16 cellular contexts compared by ENCODE assay signal in the genomic region with DNA sequence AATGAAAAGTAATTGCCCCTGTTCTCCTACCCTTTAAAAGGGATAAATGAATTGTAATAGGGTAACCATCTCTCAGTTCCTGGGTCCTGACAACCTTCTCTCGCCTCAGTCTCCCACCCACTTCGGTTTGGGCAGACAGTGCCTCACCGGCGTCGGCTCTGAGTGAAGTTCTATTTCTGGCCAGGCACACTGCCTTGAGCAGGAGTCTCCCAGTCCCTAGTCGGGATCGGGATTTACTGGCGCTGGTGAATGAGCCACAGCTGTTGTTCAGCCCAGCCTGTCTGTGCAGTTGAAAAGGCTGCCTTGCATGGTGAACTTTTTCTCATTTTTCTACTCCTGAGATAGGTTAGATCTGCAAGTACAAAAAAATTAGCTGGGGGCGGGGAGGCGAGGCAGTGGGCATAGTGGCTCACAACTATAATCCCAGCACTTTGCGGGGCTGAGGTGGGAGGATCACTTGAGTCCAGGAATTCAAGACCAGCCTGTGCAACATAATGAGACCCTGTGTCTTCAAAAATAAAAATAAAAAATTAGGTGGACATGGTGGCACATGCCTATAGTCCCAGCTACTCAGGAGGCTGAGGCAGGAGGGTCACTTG. TPM values are rescaled to one million over a fixed set of nuclear protein-coding genes. Genes with fewer than 3 reads are reported as not detected.
DNase-seq lines count a peak whose midpoint lies in the region; ATAC-seq and TF ChIP-seq lines count a peak whose summit lies in the region.
"Had no signal": no experiment of that assay in that cellular context is flagged by ENCODE, and none has a peak within 500 bp of the region (broad histone marks: within the 10 kb centered on the region; RNA-seq: fewer than 3 reads in every experiment).

No MANE protein-coding gene starts in this region.

- H2AFZ ChIP-seq in neural progenitor cell (replicated peaks), result no peak overlapping the region

- H3K9me3 ChIP-seq in neural progenitor cell (ENCODE audit: low read depth) (no peaks in the 10 kb centered on the region), aorta (ENCODE audit: control insufficient read depth, low read length) (no peaks in the 10 kb centered on the region)

- H3K27me3 Mint-ChIP-seq in stimulated activated naive CD8-positive, alpha-beta T cell treated with anti-CD3 and anti-CD28 coated beads, Interleukin-15, Interleukin-2, amounts not matched to agents 100 ng/mL and 50 ng/mL, for 24 hours, result no peaks in the 10 kb centered on the region
- no peaks in the 10 kb centered on the region for H3K27me3 Mint-ChIP-seq in stimulated activated naive CD8-positive, alpha-beta T cell treated with anti-CD3 and anti-CD28 coated beads, Interleukin-15, amount 100 ng/mL, for 72 hours
- no peaks in the 10 kb centered on the region for H3K27me3 Mint-ChIP-seq in neural progenitor cell (ENCODE audit: insufficient read depth, low read depth)

- H4K20me1 ChIP-seq in neural progenitor cell (ENCODE audit: low read depth), result peaks cover 13% of the 10 kb centered on the region

- no peak for TF ChIP-seq CTCF in neural progenitor cell (IDR thresholded peaks at IDR 0.05)

- H3K9me3 Mint-ChIP-seq in stimulated activated naive CD8-positive, alpha-beta T cell treated with anti-CD3 and anti-CD28 coated beads, Interleukin-15, Interleukin-2, amounts not matched to agents 100 ng/mL and 50 ng/mL, for 24 hours, result no peaks in the 10 kb centered on the region
- no peaks in the 10 kb centered on the region for H3K9me3 Mint-ChIP-seq in stimulated activated naive CD8-positive, alpha-beta T cell treated with anti-CD3 and anti-CD28 coated beads, Interleukin-15, amount 100 ng/mL, for 72 hours
- no peaks in the 10 kb centered on the region for H3K9me3 Mint-ChIP-seq in neural progenitor cell
- H3K9me3 Mint-ChIP-seq: natural killer cell had no signal

- H3F3A ChIP-seq in neural progenitor cell (ENCODE audit: low read depth), result no peaks in the 10 kb centered on the region

- 10 to 14% methylated on average over 11 of the region's 11 CpGs for WGBS in aorta, 2 donors

- H3K4me1 ChIP-seq in neural progenitor cell, result no peaks in the 10 kb centered on the region
- H3K4me1 ChIP-seq in aorta (ENCODE audit: control insufficient read depth in 1 of 2, insufficient read depth in 2 of 2, low read length in 2 of 2), result no peaks in the 10 kb centered on the region

- no peak for DNase-seq in stimulated activated naive CD8-positive, alpha-beta T cell treated with anti-CD3 and anti-CD28 coated beads, Interleukin-15, amount 100 ng/mL, for 72 hours
- peak; percentile 68 for DNase-seq in Right ventricle myocardium superior
- DNase-seq in neural progenitor cell (ENCODE audit: low spot score), result no peak
- DNase-seq in aorta, result peak; percentile 68 to 81
- no peak for DNase-seq in iPS-NIHi11 (ENCODE audit: low spot score)
- DNase-seq in kidney tubule cell (ENCODE audit: low spot score), result no peak
- no peak for DNase-seq in NCI-H1417 (lab: John Stamatoyannopoulos, UW)
- DNase-seq: activated naive CD4-positive, alpha-beta T cell; cerebellar nuclear complex; DMS53; natural killer cell; T-helper 2 cell had no signal

- H3K36me3 Mint-ChIP-seq in stimulated activated naive CD8-positive, alpha-beta T cell treated with anti-CD3 and anti-CD28 coated beads, Interleukin-15, Interleukin-2, amounts not matched to agents 100 ng/mL and 50 ng/mL, for 24 hours (ENCODE audit: low read depth), result peaks cover 21% of the 10 kb centered on the region
- H3K36me3 Mint-ChIP-seq in neural progenitor cell, result peaks cover 20% of the 10 kb centered on the region
- H3K36me3 Mint-ChIP-seq: natural killer cell had no signal

- H3K27ac ChIP-seq in neural progenitor cell (no peak overlapping the region), aorta (ENCODE audit: low read depth in 1 of 2, low read length in 2 of 2) (no peak overlapping the region)

- H3K4me3 Mint-ChIP-seq in stimulated activated naive CD8-positive, alpha-beta T cell treated with anti-CD3 and anti-CD28 coated beads, Interleukin-15, Interleukin-2, amounts not matched to agents 100 ng/mL and 50 ng/mL, for 24 hours, result no peak overlapping the region
- no peak overlapping the region for H3K4me3 Mint-ChIP-seq in stimulated activated naive CD8-positive, alpha-beta T cell treated with anti-CD3 and anti-CD28 coated beads, Interleukin-15, amount 100 ng/mL, for 72 hours
- no peak overlapping the region for H3K4me3 Mint-ChIP-seq in neural progenitor cell
- H3K4me3 Mint-ChIP-seq: natural killer cell had no signal

- peaks cover 85% of the 10 kb centered on the region for H3K79me2 ChIP-seq in neural progenitor cell (ENCODE audit: low read depth)

- H3K27ac Mint-ChIP-seq in stimulated activated naive CD8-positive, alpha-beta T cell treated with anti-CD3 and anti-CD28 coated beads, Interleukin-15, Interleukin-2, amounts not matched to agents 100 ng/mL and 50 ng/mL, for 24 hours, result peak overlapping the region; percentile 26
- H3K27ac Mint-ChIP-seq in stimulated activated naive CD8-positive, alpha-beta T cell treated with anti-CD3 and anti-CD28 coated beads, Interleukin-15, amount 100 ng/mL, for 72 hours, result peak overlapping the region in 1 of 2 donors; percentile 81
- H3K27ac Mint-ChIP-seq in neural progenitor cell, result no peak overlapping the region
- H3K27ac Mint-ChIP-seq: natural killer cell had no signal

- no peaks in the 10 kb centered on the region for H3K27me3 ChIP-seq in neural progenitor cell
- no peaks in the 10 kb centered on the region for H3K27me3 ChIP-seq in aorta (ENCODE audit: control insufficient read depth in 1 of 2, insufficient read depth in 2 of 2, low read length in 1 of 2)

- intact Hi-C loops in Right ventricle myocardium superior (cut with DNase I) (no loop called here), aorta (cut with DNase I) (no loop called here)

- no peak for ATAC-seq in stimulated activated naive CD8-positive, alpha-beta T cell treated with anti-CD3 and anti-CD28 coated beads, Interleukin-15, amount 100 ng/mL, for 72 hours
- ATAC-seq in Right ventricle myocardium superior (ENCODE audit: poor library complexity), result peak; percentile 90
- ATAC-seq in aorta (ENCODE audit: low FRiP score), result peak; percentile 77
- ATAC-seq: natural killer cell, Panc1 had no signal

- H3K4me2 ChIP-seq in neural progenitor cell, result no peak overlapping the region

- H3K4me1 Mint-ChIP-seq in stimulated activated naive CD8-positive, alpha-beta T cell treated with anti-CD3 and anti-CD28 coated beads, Interleukin-15, Interleukin-2, amounts not matched to agents 100 ng/mL and 50 ng/mL, for 24 hours (ENCODE audit: low read depth), result peaks cover 36% of the 10 kb centered on the region
- H3K4me1 Mint-ChIP-seq in stimulated activated naive CD8-positive, alpha-beta T cell treated with anti-CD3 and anti-CD28 coated beads, Interleukin-15, amount 100 ng/mL, for 72 hours, result peaks cover 44% of the 10 kb centered on the region
- no peaks in the 10 kb centered on the region for H3K4me1 Mint-ChIP-seq in neural progenitor cell

- no peaks in the 10 kb centered on the region for H3K36me3 ChIP-seq in neural progenitor cell
- no peaks in the 10 kb centered on the region for H3K36me3 ChIP-seq in aorta (ENCODE audit: control insufficient read depth in 1 of 2, insufficient read depth in 2 of 2, low read length in 1 of 2)

- H3K9ac ChIP-seq in neural progenitor cell, result peak overlapping the region; percentile 33

- no peak overlapping the region for H3K4me3 ChIP-seq in neural progenitor cell
- H3K4me3 ChIP-seq in aorta (ENCODE audit: low read length in 2 of 2), result no peak overlapping the region

RNA-seq across cellular contexts. Expression of a gene that starts 7.4 kb away (rescaled TPM):
- total RNA-seq in Right ventricle myocardium superior (81.7 TPM), neural progenitor cell (ENCODE audit: low replicate concordance) (16.7 and 42.2 TPM in 2 replicates), aorta (10 to 100 TPM; 81.4 to 81.7 TPM)
- 10 to 100 TPM; 23.9 to 67.6 TPM for polyA plus RNA-seq in aorta

RNA-seq across cellular contexts. Expression of a gene that starts 44.5 kb away (rescaled TPM):
- total RNA-seq in Right ventricle myocardium superior (54.3 TPM), neural progenitor cell (ENCODE audit: low replicate concordance) (0.34 and 2.2 TPM in 2 replicates), aorta (1 to 10 TPM; 2.5 to 4.3 TPM)
- 1 to 10 TPM; 5.6 to 9.8 TPM for polyA plus RNA-seq in aorta

RNA-seq across cellular contexts. Expression of a gene that starts 50.8 kb away (rescaled TPM):
- total RNA-seq in Right ventricle myocardium superior (not detected), neural progenitor cell (ENCODE audit: low replicate concordance) (0.56 TPM in 1 of 2 replicates, not detected in the other), aorta (not detected)
- 1 to 10 TPM in 1 of 2 donors, not detected in 1; 5.8 TPM for polyA plus RNA-seq in aorta
- total RNA-seq: A673, MCF 10A, natural killer cell had no signal

Comparison
In these comparisons a context has a peak if more than half of its experiments do, and no peak if none do; other contexts are left out.
1. DNase-seq: peak in Right ventricle myocardium superior (single experiment) and aorta (2 of 2); none in stimulated activated naive CD8-positive, alpha-beta T cell treated with anti-CD3 and anti-CD28 coated beads, Interleukin-15, amount 100 ng/mL, for 72 hours (0 of 2), neural progenitor cell (single experiment), iPS-NIHi11 (single experiment), kidney tubule cell (single experiment) and NCI-H1417 (0 of 3).
2. RNA of a gene that starts 44.5 kb away (total RNA-seq): 54.3 TPM in Right ventricle myocardium superior (single experiment); 2.5 to 4.3 TPM in aorta and 0.34 to 2.2 TPM in neural progenitor cell; every median in the first group is over 10 times any median in the second.